In genomic region chr19:50710094-50710493, GRCh38 we compare ENCODE assay signal across 26 cellular contexts. TPM values are rescaled to one million over a fixed set of nuclear protein-coding genes. Genes with fewer than 3 reads are reported as not detected.
DNase-seq lines count a peak whose midpoint lies in the region; ATAC-seq, FAIRE-seq and TF ChIP-seq lines count a peak whose summit lies in the region.
"Had no signal": no experiment of that assay in that cellular context is flagged by ENCODE, and none has a peak within 500 bp of the region (broad histone marks: within the 10 kb centered on the region; RNA-seq: fewer than 3 reads in every experiment).

No MANE protein-coding gene starts in this region.

- peak; percentile 50 to 60; a peak in 5 of 6 replicates for ATAC-seq in A549

- peaks cover 79% of the 10 kb centered on the region for H3K36me3 ChIP-seq in BLaER1
- no peaks in the 10 kb centered on the region; a peak in 1 of 8 replicates for H3K36me3 ChIP-seq in H1 (ENCODE audit: control insufficient read depth in 2 of 4, insufficient read depth in 4 of 4, low read length in 3 of 4)
- H3K36me3 ChIP-seq in prostate gland: no peaks in the 10 kb centered on the region
- H3K36me3 ChIP-seq: esophagus muscularis mucosa, SJSA1 had no signal

- FAIRE-seq in A549 (lab: Jason Lieb, UNC) (no peak), H1 (lab: Jason Lieb, UNC) (no peak)
- FAIRE-seq: bronchial epithelial cell, GM12892, islet of Langerhans had no signal

- H4K5ac ChIP-seq in H1 (ENCODE audit: insufficient read length, low read depth, low read length): no peak overlapping the region

- H3K23ac ChIP-seq in H1 (ENCODE audit: insufficient read length): no peak overlapping the region

- H2AK5ac ChIP-seq in H1 (ENCODE audit: low read depth, low read length): no peak overlapping the region

- no peak overlapping the region for H2AFZ ChIP-seq in H1 (ENCODE audit: low read length)

- peaks cover 98% of the 10 kb centered on the region for H4K20me1 ChIP-seq in BLaER1
- H4K20me1 ChIP-seq in H1 (replicated peaks in 1 of 2; ENCODE audit: control insufficient read depth in 1 of 2, insufficient read depth in 2 of 2, low read length in 2 of 2): peaks cover 2% of the 10 kb centered on the region in 2 experiments

- POLR2A ChIA-PET in A549 (lab: Yijun Ruan, JAX): no interaction called here
- POLR2A ChIA-PET in H1 (lab: Charles Lee; ENCODE audit: partially characterized antibody): interaction anchor here (0.9 kb wide), 1 partner anchor 37 kb away, joined by 3 read pairs; no protein-coding TSS in a partner anchor

- no peak overlapping the region for H3K18ac ChIP-seq in H1 (ENCODE audit: extremely low read depth, low read length)

- peak in 1 of 2 experiments; percentile 57 for DNase-seq in A549 (ENCODE audit: low read depth in 1 of 2, low spot score in 1 of 2)
- DNase-seq in NCI-H2196 treated with DMSO at 0.1 percent for 48 hours (lab: John Stamatoyannopoulos, UW; ENCODE audit: unreplicated experiment): peak; percentile 68
- DNase-seq in H1 (ENCODE audit: low read depth in 1 of 2, low spot score in 2 of 2): no peak
- no peak for DNase-seq in erythroblast (lab: John Stamatoyannopoulos, UW)
- DNase-seq in prostate gland (ENCODE audit: low spot score): no peak
- no peak for DNase-seq in activated CD4-positive, alpha-beta T cell treated with anti-CD3 and anti-CD28 coated beads, Interleukin-2, amount 50 U/mL, for 48 hours
- no peak for DNase-seq in NK-92 (lab: John Stamatoyannopoulos, UW; ENCODE audit: unreplicated experiment)
- DNase-seq: activated CD4-positive, alpha-beta T cell treated with anti-CD3 and anti-CD28 coated beads, Interleukin-2, amount 10 ng/mL, durations not matched to agents 24 days and 14 days; activated CD8-positive, alpha-beta memory T cell treated with anti-CD3 and anti-CD28 coated beads, Interleukin-2, amount 50 U/mL, for 4 hours; activated effector memory CD4-positive, alpha-beta T cell treated with anti-CD3 and anti-CD28 coated beads, Interleukin-2, amount 50 U/mL, for 16 hours; AML-193; GF-D8; naive B cell; NCI-H2029; OCI-M1; stimulated activated CD4-positive, alpha-beta T cell treated with anti-CD3 and anti-CD28 coated beads, Interleukin-1b, Interleukin-23, amount 100 ng/mL, for 48 hours; T-helper 9 cell; trophoblast cell had no signal

- no peaks in the 10 kb centered on the region; the same call in 1 of the 2 replicates for H3K79me1 ChIP-seq in H1 (ENCODE audit: low read depth, low read length)

- H2BK20ac ChIP-seq in H1 (ENCODE audit: low read length): no peak overlapping the region

- no peak overlapping the region for H4K8ac ChIP-seq in H1 (ENCODE audit: extremely low read depth, insufficient read depth, low read length)

- H3K27ac ChIP-seq in A549: no peak overlapping the region
- no peak overlapping the region for H3K27ac ChIP-seq in BLaER1
- H3K27ac ChIP-seq in H1 (ENCODE audit: low read depth, low read length): no peak overlapping the region
- no peak overlapping the region for H3K27ac ChIP-seq in prostate gland
- H3K27ac ChIP-seq: esophagus muscularis mucosa, SJSA1 had no signal

- no peak overlapping the region for H3K4ac ChIP-seq in H1 (replicated peaks; ENCODE audit: insufficient read length, low read depth, low read length)

- no peak overlapping the region for H2BK15ac ChIP-seq in H1 (ENCODE audit: low read length)

- no peak for TF ChIP-seq POLR2A in A549 (IDR thresholded peaks at IDR 0.05; ENCODE audit: low read length)
- TF ChIP-seq POLR2A in H1 (IDR thresholded peaks at IDR 0.05; ENCODE audit: control extremely low read depth in 1 of 2, low read depth in 2 of 2, low read length in 2 of 2): no peak
- TF ChIP-seq POLR2A in erythroblast (IDR thresholded peaks at IDR 0.05; ENCODE audit: low read length): no peak
- no peak for TF ChIP-seq POLR2A in prostate gland (IDR thresholded peaks at IDR 0.05)

- no peak for TF ChIP-seq RAD21 in A549 (conservative IDR thresholded peaks at IDR 0.05 in 1 of 2, IDR thresholded peaks at IDR 0.05 in 1 of 2)
- no peak; a peak in 1 of 4 replicates for TF ChIP-seq RAD21 in H1 (IDR thresholded peaks at IDR 0.05 in 1 of 2, conservative IDR thresholded peaks at IDR 0.05 in 1 of 2; ENCODE audit: low read depth in 2 of 2, low read length in 2 of 2)

- H3K56ac ChIP-seq in H1 (replicated peaks; ENCODE audit: insufficient read length, low read depth, low read length): no peak overlapping the region

- H3K27me3 ChIP-seq in BLaER1: no peaks in the 10 kb centered on the region
- peaks cover 0 to 4% (median 0%) of the 10 kb centered on the region in 4 experiments; a peak in 3 of 7 replicates for H3K27me3 ChIP-seq in H1 (replicated peaks in 1 of 4; ENCODE audit: control insufficient read depth in 3 of 4, extremely low read depth in 1 of 4, insufficient read depth in 3 of 4, low read length in 3 of 4)
- H3K27me3 ChIP-seq in prostate gland (replicated peaks; ENCODE audit: insufficient read depth): no peaks in the 10 kb centered on the region

- 15% methylated on average over 9 of the region's 10 CpGs for WGBS in A549 (ENCODE audit: missing lambda C conversion rate)
- WGBS in H1 (ENCODE audit: extremely low coverage in 1 of 2, insufficient coverage in 1 of 2, insufficient read length in 1 of 2, insufficient replicate concordance in 2 of 2, low coverage in 1 of 2, low lambda C conversion rate in 2 of 2, missing lambda C conversion rate in 1 of 2), 2 experiments: 57% methylated on average over 10 of the region's 10 CpGs; no CpG with 5 or more reads in 1 of the 2 experiments
- WGBS in prostate gland: 48% methylated on average over 10 of the region's 10 CpGs

- no peak overlapping the region for H3K4me3 ChIP-seq in A549
- H3K4me3 ChIP-seq in BLaER1: no peak overlapping the region
- no peak overlapping the region for H3K4me3 ChIP-seq in H1 (ENCODE audit: extremely low read depth in 1 of 4, insufficient read depth in 2 of 4, low read depth in 3 of 4, low read length in 4 of 4)
- H3K4me3 ChIP-seq in prostate gland: no peak overlapping the region
- H3K4me3 ChIP-seq: dorsolateral prefrontal cortex, esophagus muscularis mucosa, SJSA1 had no signal

- H3K9me3 ChIP-seq in A549: no peaks in the 10 kb centered on the region
- H3K9me3 ChIP-seq in BLaER1: no peaks in the 10 kb centered on the region
- no peaks in the 10 kb centered on the region for H3K9me3 ChIP-seq in H1 (ENCODE audit: insufficient read depth in 2 of 2, low read depth in 1 of 2, low read length in 1 of 2)
- H3K9me3 ChIP-seq in prostate gland: no peaks in the 10 kb centered on the region
- H3K9me3 ChIP-seq: esophagus muscularis mucosa, SJSA1 had no signal

- H3K79me2 ChIP-seq in H1 (ENCODE audit: control insufficient read depth in 1 of 2, insufficient read depth in 2 of 2, low read length in 2 of 2): no peaks in the 10 kb centered on the region

- TF ChIP-seq CTCF in A549 (IDR thresholded peaks at IDR 0.05): no peak
- peak in 2 of 3 experiments; percentile 42 to 44; a peak in 2 of 4 replicates for TF ChIP-seq CTCF in H1 (IDR thresholded peaks at IDR 0.05; ENCODE audit: control extremely low read depth in 1 of 3, insufficient read depth in 1 of 3, low read depth in 1 of 3, low read length in 3 of 3)
- no peak for TF ChIP-seq CTCF in prostate gland (IDR thresholded peaks at IDR 0.05)

- CTCF ChIA-PET in A549 (lab: Yijun Ruan, JAX) (interaction anchor here (1.0 to 8.6 kb wide), 10 partner anchors 12 to 213 kb away, joined by 3 to 119 read pairs (median 5); partner anchors contain the start of genes CLEC11A and SHANK1), H1 (lab: Charles Lee; ENCODE audit: partially characterized antibody) (interaction anchor here (0.6 to 2.9 kb wide), 10 partner anchors 11 to 173 kb away, joined by 3 to 23 read pairs (median 5); partner anchors contain the start of genes CLEC11A and SHANK1)

- no peak overlapping the region for H2BK120ac ChIP-seq in H1 (replicated peaks; ENCODE audit: low read depth, low read length)

- intact Hi-C loops in prostate gland (cut with DNase I): no loop called here

- no peak overlapping the region for H3K9ac ChIP-seq in BLaER1
- no peak overlapping the region for H3K9ac ChIP-seq in H1 (replicated peaks in 1 of 4; ENCODE audit: extremely low read depth in 1 of 4, low read depth in 3 of 4, low read length in 3 of 4)

- H4K91ac ChIP-seq in H1 (replicated peaks; ENCODE audit: insufficient read length, low read length): no peak overlapping the region

- no peak overlapping the region for H2BK12ac ChIP-seq in H1 (ENCODE audit: low read depth, low read length)

- no peak for TF ChIP-seq EP300 in A549 (IDR thresholded peaks at IDR 0.05)
- TF ChIP-seq EP300 in H1 (IDR thresholded peaks at IDR 0.05; ENCODE audit: borderline replicate concordance in 1 of 2, low read depth in 2 of 2, low read length in 2 of 2): no peak

- H2BK5ac ChIP-seq in H1 (ENCODE audit: low read depth, low read length): no peak overlapping the region

- H3K4me2 ChIP-seq in A549 (no peak overlapping the region), BLaER1 (0 out of 2 replicates have a peak overlapping the region, but pooled peaks have one; percentile 3), H1 (ENCODE audit: insufficient read depth in 1 of 2, low read depth in 2 of 2, low read length in 2 of 2) (no peak overlapping the region)

- H3K14ac ChIP-seq in H1 (ENCODE audit: insufficient read length): no peak overlapping the region

- no peaks in the 10 kb centered on the region; the same call in 1 of the 2 replicates for H3K23me2 ChIP-seq in H1 (ENCODE audit: low read depth, low read length)

- no peaks in the 10 kb centered on the region for H3K4me1 ChIP-seq in A549
- peaks cover 65% of the 10 kb centered on the region for H3K4me1 ChIP-seq in BLaER1
- peaks cover 0 to 2% (median 0%) of the 10 kb centered on the region in 4 experiments; a peak in 2 of 7 replicates for H3K4me1 ChIP-seq in H1 (replicated peaks in 1 of 4; ENCODE audit: control insufficient read depth in 3 of 4, insufficient read depth in 4 of 4, low read length in 3 of 4)
- no peaks in the 10 kb centered on the region for H3K4me1 ChIP-seq in prostate gland (replicated peaks)
- H3K4me1 ChIP-seq: esophagus muscularis mucosa, SJSA1 had no signal

RNA-seq across cellular contexts. Expression of gene SHANK1, which starts 9.5 kb away (rescaled TPM):
- polyA plus RNA-seq in A549 (2011; rRNA removed): 0.01 and 0.04 TPM in 2 replicates
- polyA plus RNA-seq in A549 (2012; cell fraction: cytosol; rRNA removed): 0.04 and 0.06 TPM in 2 replicates
- 0.04 and 0.07 TPM in 2 replicates for polyA plus RNA-seq in A549 (2012; cell fraction: nucleus; rRNA removed)
- 0.07 to 0.17 TPM (median 0.09 TPM) in 3 replicates for polyA plus RNA-seq in A549 (2017; fragmentation: RNase III; extraction: RNeasy Plus Mini Kit Qiagen cat#74134 plus additional on column Dnase treatment)
- 0.41 TPM in 1 of 2 replicates, not detected in the other for polyA minus RNA-seq in A549 (2011; rRNA and poly(A)+ RNA removed)
- 3.7 and 3.9 TPM in 2 replicates for total RNA-seq in H1 (2021; fragmentation: NEBNext Ultra II Directional; extraction: Animal tissue kit (Norgen Biotek cat#: 25700))
- 1.1 and 1.2 TPM in 2 replicates for polyA plus RNA-seq in H1 (2011; rRNA removed)
- polyA plus RNA-seq in H1 (2011; cell fraction: cytosol; rRNA removed): 0.88 TPM
- polyA plus RNA-seq in H1 (2011; cell fraction: nucleus; rRNA removed): 7.0 TPM
- polyA plus RNA-seq in H1 (2012, experiment 1 of 2): 2.6 to 5.1 TPM (median 3.8 TPM) in 4 replicates
- 1.4 TPM for polyA plus RNA-seq in H1 (2012, experiment 2 of 2)
- 1.8 TPM for polyA plus RNA-seq in H1 (2013, experiment 1 of 2)
- 1.1 TPM for polyA plus RNA-seq in H1 (2013, experiment 2 of 2)
- 0.54 and 0.98 TPM in 2 replicates for polyA minus RNA-seq in H1 (2011; rRNA and poly(A)+ RNA removed)
- polyA minus RNA-seq in H1 (2011; cell fraction: cytosol; rRNA and poly(A)+ RNA removed): 3.0 TPM
- 6.6 TPM for polyA minus RNA-seq in H1 (2011; cell fraction: nucleus; rRNA and poly(A)+ RNA removed)
- 1 to 10 TPM in 1 of 2 donors, under 1 TPM in 1; 0.91 to 2.3 TPM for total RNA-seq in prostate gland
- total RNA-seq: activated CD4-positive, alpha-beta T cell treated with anti-CD3 and anti-CD28 coated beads, Interleukin-2, amount 10 ng/mL, durations not matched to agents 24 days and 14 days; bronchial epithelial cell; lung microvascular endothelial cell; SJSA1 had no signal

RNA-seq across cellular contexts. Expression of gene CLEC11A, which starts 13.1 kb away (rescaled TPM):
- polyA plus RNA-seq in A549 (2011; rRNA removed): 1.4 and 1.5 TPM in 2 replicates
- 5.7 and 9.0 TPM in 2 replicates for polyA plus RNA-seq in A549 (2012; cell fraction: cytosol; rRNA removed)
- polyA plus RNA-seq in A549 (2012; cell fraction: nucleus; rRNA removed): 9.7 and 13.1 TPM in 2 replicates
- 5.0 to 6.4 TPM (median 6.2 TPM) in 3 replicates for polyA plus RNA-seq in A549 (2017; fragmentation: RNase III; extraction: RNeasy Plus Mini Kit Qiagen cat#74134 plus additional on column Dnase treatment)
- polyA minus RNA-seq in A549 (2011; rRNA and poly(A)+ RNA removed): 0.34 and 0.37 TPM in 2 replicates
- 4.3 and 5.2 TPM in 2 replicates for total RNA-seq in H1 (2021; fragmentation: NEBNext Ultra II Directional; extraction: Animal tissue kit (Norgen Biotek cat#: 25700))
- 17.4 and 22.5 TPM in 2 replicates for polyA plus RNA-seq in H1 (2011; rRNA removed)
- polyA plus RNA-seq in H1 (2011; cell fraction: cytosol; rRNA removed): 10.3 TPM
- polyA plus RNA-seq in H1 (2011; cell fraction: nucleus; rRNA removed): 10.3 TPM
- polyA plus RNA-seq in H1 (2012, experiment 1 of 2): 2.7 to 6.2 TPM (median 5.4 TPM) in 4 replicates
- polyA plus RNA-seq in H1 (2012, experiment 2 of 2): 3.1 TPM
- polyA plus RNA-seq in H1 (2013, experiment 1 of 2): 7.1 TPM
- polyA plus RNA-seq in H1 (2013, experiment 2 of 2): 6.2 TPM
- polyA minus RNA-seq in H1 (2011; rRNA and poly(A)+ RNA removed): 0.16 TPM in 1 of 2 replicates, not detected in the other
- 1.8 TPM for polyA minus RNA-seq in H1 (2011; cell fraction: cytosol; rRNA and poly(A)+ RNA removed)
- polyA minus RNA-seq in H1 (2011; cell fraction: nucleus; rRNA and poly(A)+ RNA removed): 6.7 TPM
- 10 to 100 TPM; 13.8 to 26.2 TPM for total RNA-seq in prostate gland

Comparison
In these comparisons a context has a peak if more than half of its experiments do, and no peak if none do; other contexts are left out.
1. CTCF ChIP-seq: peak in H1 (2 of 3); none in A549 (single experiment) and prostate gland (0 of 4).
2. Of the 18 proteins assayed by ChIP-seq in both H1 and A549: peak only in H1: CTCF and E2F6; only in A549: USF2; in both: MAX; in neither: 14.